In genomic region chr19:40217921-40218890, GRCh38 we compare ENCODE assay signal across 9 cellular contexts. TPM values are rescaled to one million over a fixed set of nuclear protein-coding genes. Genes with fewer than 3 reads are reported as not detected.
DNase-seq lines count a peak whose midpoint lies in the region; ATAC-seq, FAIRE-seq and TF ChIP-seq lines count a peak whose summit lies in the region.
"Had no signal": no experiment of that assay in that cellular context is flagged by ENCODE, and none has a peak within 500 bp of the region (broad histone marks: within the 10 kb centered on the region; RNA-seq: fewer than 3 reads in every experiment).

TSS of gene TTC9B (minus strand) at chr19:40218384. CDS start at chr19:40218381, 3 bp downstream.

- CTCF ChIA-PET in A549 (lab: Yijun Ruan, JAX) (interaction anchor here (0.6 to 8.0 kb wide), 32 partner anchors 10 to 1535 kb away, joined by 3 to 149 read pairs (median 3); partner anchors contain the start of gene MAP3K10), HEK293T (lab: Yijun Ruan, JAX) (interaction anchor here (0.8 kb wide), 1 partner anchor 389 kb away, joined by 3 read pairs; no protein-coding TSS in a partner anchor)

- H3K9me3 Mint-ChIP-seq in activated T-cell treated with anti-CD3 and anti-CD28 coated beads, Interleukin-2, amount 50 U/mL, for 72 hours = peaks cover 3% of the 10 kb centered on the region in 2 donors

- peak; percentile 25 to 30 for ATAC-seq in A549
- peak; percentile 54 to 56 for ATAC-seq in activated T-cell treated with anti-CD3 and anti-CD28 coated beads, Interleukin-2, amount 50 U/mL, for 72 hours (replicated peaks in 1 of 2)
- no peak for ATAC-seq in HG03045 (IDR thresholded peaks at IDR 0.05; ENCODE audit: unreplicated experiment)
- no peak for ATAC-seq in HG03520 (IDR thresholded peaks at IDR 0.05; ENCODE audit: unreplicated experiment)

- H3K27me3 ChIP-seq in iPS DF 6.9 (ENCODE audit: control insufficient read depth, insufficient read depth, low read length) = no peaks in the 10 kb centered on the region

- WGBS in A549 (ENCODE audit: missing lambda C conversion rate) = 14% methylated on average over 46 of the region's 76 CpGs
- whole genome bisulfite sequencing in iPS DF 6.9 (ENCODE audit: insufficient coverage, insufficient read length) = no CpG with 5 or more reads among the region's 76 CpGs

- peaks cover 27% of the 10 kb centered on the region for H3K4me1 Mint-ChIP-seq in activated T-cell treated with anti-CD3 and anti-CD28 coated beads, Interleukin-2, amount 50 U/mL, for 72 hours (ENCODE audit: low read depth)

- TF ChIP-seq CTCF in A549 (IDR thresholded peaks at IDR 0.05) = no peak

- no peak for TF ChIP-seq RAD21 in A549 (conservative IDR thresholded peaks at IDR 0.05 in 1 of 2, IDR thresholded peaks at IDR 0.05 in 1 of 2)

- FAIRE-seq in A549 (lab: Jason Lieb, UNC) = no peak
- FAIRE-seq: pancreas had no signal

- POLR2A ChIA-PET in A549 (lab: Yijun Ruan, JAX) (interaction anchor here (0.5 kb wide), 1 partner anchor 74 kb away, joined by 3 read pairs; no protein-coding TSS in a partner anchor), HEK293T (lab: Yijun Ruan, JAX) (no interaction called here)

- H3K36me3 Mint-ChIP-seq in activated T-cell treated with anti-CD3 and anti-CD28 coated beads, Interleukin-2, amount 50 U/mL, for 72 hours (ENCODE audit: insufficient read depth in 2 of 2) = peaks cover 3% of the 10 kb centered on the region in 2 donors

- no peak for TF ChIP-seq POLR2A in A549 (IDR thresholded peaks at IDR 0.05; ENCODE audit: low read length)

- H3K4me3 Mint-ChIP-seq in activated T-cell treated with anti-CD3 and anti-CD28 coated beads, Interleukin-2, amount 50 U/mL, for 72 hours = peak within 1 kb of the TSS; percentile 34 to 52

- TF ChIP-seq EP300 in A549 (IDR thresholded peaks at IDR 0.05) = no peak

- H3K27ac ChIP-seq in A549 (peak within 1 kb of the TSS; percentile 62 to 71; a peak in 5 of 6 replicates), iPS DF 6.9 (ENCODE audit: low read length) (no peak within 1 kb of the TSS)
- H3K27ac ChIP-seq: pancreas had no signal

- peak within 1 kb of the TSS; percentile 76 for H3K4me2 ChIP-seq in A549

- H3K36me3 ChIP-seq in iPS DF 6.9 (ENCODE audit: control insufficient read depth, insufficient read depth, low read length) = no peaks in the 10 kb centered on the region; the same call in 1 of the 2 replicates
- H3K36me3 ChIP-seq: pancreas had no signal

- H3K27me3 Mint-ChIP-seq in activated T-cell treated with anti-CD3 and anti-CD28 coated beads, Interleukin-2, amount 50 U/mL, for 72 hours (ENCODE audit: low read depth) = peaks cover 51% of the 10 kb centered on the region

- H3K9me3 ChIP-seq in A549 (peaks cover 5% of the 10 kb centered on the region; the same call in 2 of the 3 replicates), iPS DF 6.9 (ENCODE audit: control insufficient read depth, insufficient read depth, low read length) (no peaks in the 10 kb centered on the region)
- H3K9me3 ChIP-seq: pancreas had no signal

- H3K27ac Mint-ChIP-seq in activated T-cell treated with anti-CD3 and anti-CD28 coated beads, Interleukin-2, amount 50 U/mL, for 72 hours = no peak within 1 kb of the TSS

- H3K4me1 ChIP-seq in A549 (peaks cover 35% of the 10 kb centered on the region), iPS DF 6.9 (ENCODE audit: control insufficient read depth, insufficient read depth, low read length) (peaks cover 4% of the 10 kb centered on the region; the same call in 1 of the 2 replicates)
- H3K4me1 ChIP-seq: pancreas had no signal

- H3K4me3 ChIP-seq in A549 = peak within 1 kb of the TSS; percentile 31
- peak within 1 kb of the TSS; percentile 7; the same call in 1 of the 2 replicates for H3K4me3 ChIP-seq in iPS DF 6.9 (ENCODE audit: low read length)

- peak in 1 of 2 experiments; percentile 51 for DNase-seq in A549 (ENCODE audit: low read depth in 1 of 2, low spot score in 1 of 2)
- DNase-seq in HEK293T (ENCODE audit: extremely low spot score) = peak; percentile 51
- peak; percentile 66 to 71 for DNase-seq in activated T-cell treated with anti-CD3 and anti-CD28 coated beads, Interleukin-2, amount 50 U/mL, for 72 hours
- DNase-seq in iPS DF 6.9 (ENCODE audit: low read depth, low spot score) = no peak
- peak in 5 of 6 experiments; percentile 18 to 38 (median 29) for DNase-seq in stimulated activated naive CD4-positive, alpha-beta T cell (lab: John Stamatoyannopoulos, UW)
- no peak for DNase-seq in SHP77 treated with DMSO at 0.1 percent for 48 hours (lab: John Stamatoyannopoulos, UW)

TF ChIP-seq in A549, 52 proteins besides CTCF, POLR2A, EP300 and RAD21 (continues in another document):
- no peak for TF ChIP-seq USF2 (IDR thresholded peaks at IDR 0.05)
- TF ChIP-seq RARB (CRISPR knock-in tag; IDR thresholded peaks at IDR 0.05) = no peak
- 0 out of 2 replicates have a peak, but pooled peaks have one; percentile 52 for TF ChIP-seq ATOH8 (CRISPR knock-in tag; IDR thresholded peaks at IDR 0.05; ENCODE audit: low read depth)

TF ChIP-seq in HEK293T, 16 proteins besides CTCF, POLR2A, EP300 and RAD21:
- no peak for TF ChIP-seq FOXA1 (IDR thresholded peaks at IDR 0.05)
- TF ChIP-seq LEF1 (IDR thresholded peaks at IDR 0.05; ENCODE audit: borderline replicate concordance) = no peak
- TF ChIP-seq NFRKB (IDR thresholded peaks at IDR 0.05) = no peak
- TF ChIP-seq BHLHE40 (IDR thresholded peaks at IDR 0.05; ENCODE audit: borderline replicate concordance) = no peak
- TF ChIP-seq PKNOX1 (IDR thresholded peaks at IDR 0.05) = no peak
- no peak for TF ChIP-seq FOXK2 (IDR thresholded peaks at IDR 0.05)
- no peak for TF ChIP-seq ZNF384 (IDR thresholded peaks at IDR 0.05)
- no peak for TF ChIP-seq ARNT (IDR thresholded peaks at IDR 0.05)
- no peak for TF ChIP-seq ELF4 (IDR thresholded peaks at IDR 0.05)
- no peak for TF ChIP-seq SUZ12 (IDR thresholded peaks at IDR 0.05)
- TF ChIP-seq CTBP1 (IDR thresholded peaks at IDR 0.05; ENCODE audit: borderline replicate concordance) = no peak; the same call in 1 of the 2 replicates
- no peak for TF ChIP-seq TARDBP (IDR thresholded peaks at IDR 0.05)
- TF ChIP-seq FOXM1 (IDR thresholded peaks at IDR 0.05; ENCODE audit: borderline replicate concordance) = no peak
- no peak for TF ChIP-seq SP1 (IDR thresholded peaks at IDR 0.05)
- no peak for TF ChIP-seq L3MBTL2 (conservative IDR thresholded peaks at IDR 0.05)
- TF ChIP-seq HDGF (IDR thresholded peaks at IDR 0.05; ENCODE audit: borderline replicate concordance) = no peak

RNA-seq across cellular contexts. Expression of gene TTC9B, which starts in this region (rescaled TPM):
- polyA plus RNA-seq in A549 (2011; rRNA removed) = not detected in 2 replicates
- polyA plus RNA-seq in A549 (2012; cell fraction: cytosol; rRNA removed) = 0.04 TPM in 1 of 2 replicates, not detected in the other
- 0.08 and 0.21 TPM in 2 replicates for polyA plus RNA-seq in A549 (2012; cell fraction: nucleus; rRNA removed)
- 0.04 TPM in 1 of 3 replicates, not detected in the others for polyA plus RNA-seq in A549 (2017; fragmentation: RNase III; extraction: RNeasy Plus Mini Kit Qiagen cat#74134 plus additional on column Dnase treatment)
- not detected in 2 replicates for polyA minus RNA-seq in A549 (2011; rRNA and poly(A)+ RNA removed)
- not detected for total RNA-seq in activated T-cell treated with anti-CD3 and anti-CD28 coated beads, Interleukin-2, amount 50 U/mL, for 72 hours
- total RNA-seq: pancreas had no signal

Comparison
In these comparisons a context has a peak if more than half of its experiments do, and no peak if none do; other contexts are left out.
1. Peak in ATAC-seq, H3K4me3 ChIP-seq, H3K27ac ChIP-seq and H3K4me2 ChIP-seq in A549; RNA of the gene not detected or under 1 TPM.
2. Peak in DNase-seq and ATAC-seq in activated T-cell treated with anti-CD3 and anti-CD28 coated beads, Interleukin-2, amount 50 U/mL, for 72 hours; RNA of the gene not detected or under 1 TPM.
3. DNase-seq: peak in HEK293T (single experiment) and stimulated activated naive CD4-positive, alpha-beta T cell (5 of 6); none in iPS DF 6.9 (single experiment) and SHP77 treated with DMSO at 0.1 percent for 48 hours (single experiment).